In the genomic region with DNA sequence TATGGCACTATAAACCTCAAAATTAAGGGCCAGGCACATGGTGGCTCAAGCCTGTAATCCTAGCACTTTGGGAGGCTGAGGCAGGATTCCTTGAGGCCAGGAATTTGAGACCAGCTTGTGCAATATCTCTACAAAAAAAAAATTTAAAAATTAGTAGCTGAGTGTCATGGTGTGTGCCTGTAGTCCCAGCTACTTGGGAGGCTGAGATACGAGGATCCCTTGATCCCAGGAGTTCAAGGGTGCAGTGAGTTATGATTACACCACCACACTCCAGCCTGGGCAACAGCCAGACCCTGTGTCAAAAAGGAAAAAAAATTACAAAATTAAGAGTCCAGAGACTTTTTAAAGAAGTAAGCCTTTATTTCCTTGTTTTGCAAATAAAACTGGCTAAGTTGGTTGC, we compare ENCODE assay signal across 11 cellular contexts. TPM values are rescaled to one million over a fixed set of nuclear protein-coding genes. Genes with fewer than 3 reads are reported as not detected.
DNase-seq lines count a peak whose midpoint lies in the region; ATAC-seq, FAIRE-seq and TF ChIP-seq lines count a peak whose summit lies in the region.
"Had no signal": no experiment of that assay in that cellular context is flagged by ENCODE, and none has a peak within 500 bp of the region (broad histone marks: within the 10 kb centered on the region; RNA-seq: fewer than 3 reads in every experiment).

No MANE protein-coding gene starts in this region.

- no peak overlapping the region for H3K56ac ChIP-seq in mesendoderm (ENCODE audit: low read length)

- no peak overlapping the region for H2BK15ac ChIP-seq in mesendoderm (replicated peaks; ENCODE audit: low read depth)

- H3K4me1 ChIP-seq in OCI-LY1 (ENCODE audit: insufficient read depth, low read length, severe bottlenecking) (peaks cover 74% of the 10 kb centered on the region), GM12878 (ENCODE audit: control insufficient read depth, insufficient read depth, low read length) (peaks cover 31% of the 10 kb centered on the region), mesendoderm (ENCODE audit: control insufficient read depth, low read depth, low read length) (peaks cover 2% of the 10 kb centered on the region)

- peak overlapping the region; percentile 71 for H3K4me3 ChIP-seq in OCI-LY1 (ENCODE audit: low read depth, low read length, poor library complexity, severe bottlenecking)
- peak overlapping the region; percentile 1; the same call in 1 of the 2 replicates for H3K4me3 ChIP-seq in GM12878
- H3K4me3 ChIP-seq in mesendoderm (ENCODE audit: low read length), result no peak overlapping the region

- H2BK5ac ChIP-seq in mesendoderm (ENCODE audit: low read length), result no peak overlapping the region

- peaks cover 20% of the 10 kb centered on the region for H3F3A ChIP-seq in OCI-LY1 (ENCODE audit: insufficient read depth, low read length)

- H4K20me1 ChIP-seq in OCI-LY1 (ENCODE audit: insufficient read depth, low read length) (no peaks in the 10 kb centered on the region), GM12878 (ENCODE audit: control insufficient read depth, insufficient read depth) (peaks cover 9% of the 10 kb centered on the region; the same call in 1 of the 2 replicates)

- H3K9me3 Mint-ChIP-seq in activated T-cell treated with anti-CD3 and anti-CD28 coated beads, Interleukin-2, amount 50 U/mL, for 24 hours, result no peaks in the 10 kb centered on the region
- no peaks in the 10 kb centered on the region for H3K9me3 Mint-ChIP-seq in stimulated activated effector memory CD8-positive, alpha-beta T cell treated with anti-CD3 and anti-CD28 coated beads, Interleukin-12 subunit alpha, Interleukin-12 subunit beta, amount 100 ng/mL, for 72 hours
- H3K9me3 Mint-ChIP-seq: T-cell had no signal

- H3K18ac ChIP-seq in mesendoderm (ENCODE audit: low read length), result no peak overlapping the region

- peaks cover 85% of the 10 kb centered on the region for H3K36me3 Mint-ChIP-seq in activated T-cell treated with anti-CD3 and anti-CD28 coated beads, Interleukin-2, amount 50 U/mL, for 24 hours (ENCODE audit: low read depth)
- peaks cover 89% of the 10 kb centered on the region for H3K36me3 Mint-ChIP-seq in stimulated activated effector memory CD8-positive, alpha-beta T cell treated with anti-CD3 and anti-CD28 coated beads, Interleukin-12 subunit alpha, Interleukin-12 subunit beta, amount 100 ng/mL, for 72 hours

- no peak overlapping the region for H3K4ac ChIP-seq in mesendoderm (ENCODE audit: low read depth, low read length)

- peak; percentile 52; the same call in 1 of the 2 replicates for TF ChIP-seq POLR2A in GM12878 (IDR thresholded peaks at IDR 0.05; ENCODE audit: low read depth, low read length)

- peaks cover 48% of the 10 kb centered on the region for H3K79me2 ChIP-seq in OCI-LY1 (ENCODE audit: insufficient read depth, low read length)
- H3K79me2 ChIP-seq in GM12878 (ENCODE audit: control insufficient read depth, insufficient read depth, low read length), result peaks cover 85% of the 10 kb centered on the region
- peaks cover 54% of the 10 kb centered on the region for H3K79me2 ChIP-seq in mesendoderm (ENCODE audit: control insufficient read depth, insufficient read depth, low read length)

- no peak overlapping the region for H3K23ac ChIP-seq in mesendoderm (ENCODE audit: low read length)

- in situ Hi-C loops in GM12878 (cut with MboI), result no loop called here

- SMC1A ChIA-PET in GM12878 (lab: Charles Lee; ENCODE audit: uncharacterized antibody, unreplicated experiment), result interaction anchor here (0.6 to 2.2 kb wide), 5 partner anchors 29 to 79 kb away, joined by 3 to 8 read pairs (median 4); partner anchors contain the start of gene RAB35

- RAD21 ChIA-PET in GM12878 (lab: Charles Lee; ENCODE audit: unreplicated experiment), result interaction anchor here (0.7 to 1.5 kb wide), 4 partner anchors 21 to 32 kb away, joined by 3 to 6 read pairs (median 4); no protein-coding TSS in a partner anchor

- no TSS peak for BruUV-seq in GM12878 (replicated peaks; lab: Mats Ljungman, UMichigan)

- H3K9ac ChIP-seq in OCI-LY1 (ENCODE audit: low read length) (no peak overlapping the region), GM12878 (ENCODE audit: control insufficient read depth, insufficient read depth, low read length) (no peak overlapping the region), mesendoderm (ENCODE audit: low read length) (no peak overlapping the region)

- no peaks in the 10 kb centered on the region for H3K9me2 ChIP-seq in OCI-LY1 (ENCODE audit: low read depth, low read length)

- FAIRE-seq in GM12878 (lab: Jason Lieb, UNC), result no peak

- H2AFZ ChIP-seq in OCI-LY1 (ENCODE audit: low read length) (no peak overlapping the region), GM12878 (ENCODE audit: control insufficient read depth, low read depth, low read length) (no peak overlapping the region)

- H3K4me2 ChIP-seq in OCI-LY1 (ENCODE audit: low read length) (peak overlapping the region; percentile 84; the same call in 1 of the 2 replicates), GM12878 (ENCODE audit: control insufficient read depth, insufficient read depth) (peak overlapping the region; percentile 62; the same call in 1 of the 2 replicates), mesendoderm (ENCODE audit: low read length) (no peak overlapping the region)

- H2AK5ac ChIP-seq in mesendoderm (ENCODE audit: low read length), result no peak overlapping the region

- peaks cover 60% of the 10 kb centered on the region for H3K36me3 ChIP-seq in OCI-LY1 (ENCODE audit: insufficient read depth, low read length)
- peaks cover 10 to 24% of the 10 kb centered on the region in 2 experiments for H3K36me3 ChIP-seq in GM12878 (ENCODE audit: control insufficient read depth in 2 of 2, insufficient read depth in 2 of 2, low read length in 1 of 2)
- H3K36me3 ChIP-seq in mesendoderm (ENCODE audit: control insufficient read depth, insufficient read depth, low read length), result peaks cover 17% of the 10 kb centered on the region

- H4K5ac ChIP-seq in mesendoderm (ENCODE audit: low read length), result no peak overlapping the region

- H3K79me1 ChIP-seq in mesendoderm (ENCODE audit: low read length), result peaks cover 5% of the 10 kb centered on the region

- CTCF ChIA-PET in GM12878 (lab: Yijun Ruan, JAX), result interaction anchor here (1.1 to 2.1 kb wide), 4 partner anchors 32 to 242 kb away, joined by 3 to 6 read pairs (median 4); no protein-coding TSS in a partner anchor

- H3K27me3 ChIP-seq in OCI-LY1 (ENCODE audit: insufficient read depth, low read length) (no peaks in the 10 kb centered on the region), GM12878 (replicated peaks in 1 of 2; ENCODE audit: control insufficient read depth in 2 of 2, insufficient read depth in 2 of 2, low read length in 1 of 2) (no peaks in the 10 kb centered on the region), mesendoderm (ENCODE audit: insufficient read depth, low read length, poor library complexity) (no peaks in the 10 kb centered on the region)

- H4K8ac ChIP-seq in mesendoderm (ENCODE audit: low read depth, low read length), result no peak overlapping the region

- H3K27ac ChIP-seq in OCI-LY1 (ENCODE audit: low read depth, low read length, poor library complexity, severe bottlenecking) (peak overlapping the region; percentile 86), GM12878 (ENCODE audit: control insufficient read depth, insufficient read depth) (no peak overlapping the region), mesendoderm (ENCODE audit: low read depth, low read length) (no peak overlapping the region)

- POLR2A ChIA-PET in GM12878 (lab: Charles Lee), result interaction anchor here (0.5 to 3.1 kb wide), 4 partner anchors 63 to 486 kb away, joined by 3 to 8 read pairs (median 5); partner anchors contain the start of gene RAB35

- TF ChIP-seq CTCF in OCI-LY1 (IDR thresholded peaks at IDR 0.05; ENCODE audit: low read length), result no peak
- no peak for TF ChIP-seq CTCF in GM12878 (IDR thresholded peaks at IDR 0.05 in 2 of 3, conservative IDR thresholded peaks at IDR 0.05 in 1 of 3; ENCODE audit: control insufficient read depth in 2 of 3, extremely low read depth in 1 of 3, insufficient read depth in 1 of 3, low read depth in 3 of 3, low read length in 3 of 3)

- ATAC-seq in GM12878, result no peak
- no peak for ATAC-seq in stimulated activated effector memory CD8-positive, alpha-beta T cell treated with anti-CD3 and anti-CD28 coated beads, Interleukin-12 subunit alpha, Interleukin-12 subunit beta, amount 100 ng/mL, for 72 hours
- no peak for ATAC-seq in activated CD4-positive, CD25-positive, alpha-beta regulatory T cell treated with anti-CD3 and anti-CD28 coated beads, Interleukin-2, amount 50 U/mL, for 24 hours
- ATAC-seq: T-cell had no signal

- no peaks in the 10 kb centered on the region for H3K27me3 Mint-ChIP-seq in activated T-cell treated with anti-CD3 and anti-CD28 coated beads, Interleukin-2, amount 50 U/mL, for 24 hours
- H3K27me3 Mint-ChIP-seq: T-cell had no signal

- intact Hi-C loops in GM12878 (cut with micrococcal nuclease; ENCODE audit: unreplicated experiment), result loop anchor here (10.0 kb wide), 1 partner anchor 212 kb away; the partner anchor contains the start of gene BICDL1

- H2BK120ac ChIP-seq in mesendoderm (ENCODE audit: low read depth, low read length), result no peak overlapping the region

- peak overlapping the region; percentile 98 for H3K4me3 Mint-ChIP-seq in activated T-cell treated with anti-CD3 and anti-CD28 coated beads, Interleukin-2, amount 50 U/mL, for 24 hours
- H3K4me3 Mint-ChIP-seq in stimulated activated effector memory CD8-positive, alpha-beta T cell treated with anti-CD3 and anti-CD28 coated beads, Interleukin-12 subunit alpha, Interleukin-12 subunit beta, amount 100 ng/mL, for 72 hours, result peak overlapping the region; percentile 92

- WGBS in GM12878 (ENCODE audit: insufficient coverage, insufficient replicate concordance, low lambda C conversion rate, missing lambda C conversion rate), result 100% methylated on average over 1 of the region's 1 CpG
- no CpG with 5 or more reads among the region's 1 CpG for WGBS in mesendoderm (ENCODE audit: extremely low coverage, insufficient coverage, low lambda C conversion rate)

- H3K9me3 ChIP-seq in OCI-LY1 (ENCODE audit: low read length) (no peaks in the 10 kb centered on the region), GM12878 (replicated peaks; ENCODE audit: control insufficient read depth, insufficient read depth, low read length) (no peaks in the 10 kb centered on the region)

- peaks cover 60% of the 10 kb centered on the region for H3K4me1 Mint-ChIP-seq in activated T-cell treated with anti-CD3 and anti-CD28 coated beads, Interleukin-2, amount 50 U/mL, for 24 hours (ENCODE audit: low read depth)
- H3K4me1 Mint-ChIP-seq in stimulated activated effector memory CD8-positive, alpha-beta T cell treated with anti-CD3 and anti-CD28 coated beads, Interleukin-12 subunit alpha, Interleukin-12 subunit beta, amount 100 ng/mL, for 72 hours, result peaks cover 64% of the 10 kb centered on the region

- no peak for TF ChIP-seq RAD21 in GM12878 (IDR thresholded peaks at IDR 0.05; ENCODE audit: insufficient read depth, low read depth, low read length)

- DNase-seq in activated T-cell treated with anti-CD3 and anti-CD28 coated beads, Interleukin-2, amount 50 U/mL, for 24 hours, result no peak
- DNase-seq in activated T-cell treated with anti-CD3 and anti-CD28 coated beads, Interleukin-2, amount 50 U/mL, for 1 hour, result no peak
- DNase-seq in GM12878 (ENCODE audit: low read depth, low spot score), result no peak
- DNase-seq in stimulated activated effector memory CD8-positive, alpha-beta T cell treated with anti-CD3 and anti-CD28 coated beads, Interleukin-12 subunit alpha, Interleukin-12 subunit beta, amount 100 ng/mL, for 72 hours (ENCODE audit: low spot score in 2 of 2), result no peak
- DNase-seq in NK-92 (lab: John Stamatoyannopoulos, UW; ENCODE audit: unreplicated experiment), result no peak
- DNase-seq in mesendoderm, result no peak
- DNase-seq: caudate nucleus, NCI-H526 treated with DMSO at 0.1 percent for 48 hours, T-cell had no signal

- TF ChIP-seq EP300 in GM12878 (IDR thresholded peaks at IDR 0.05; ENCODE audit: borderline replicate concordance in 1 of 2, control insufficient read depth in 1 of 2, low read depth in 2 of 2, low read length in 2 of 2), result no peak

- peak overlapping the region; percentile 99 for H3K27ac Mint-ChIP-seq in activated T-cell treated with anti-CD3 and anti-CD28 coated beads, Interleukin-2, amount 50 U/mL, for 24 hours
- H3K27ac Mint-ChIP-seq in stimulated activated effector memory CD8-positive, alpha-beta T cell treated with anti-CD3 and anti-CD28 coated beads, Interleukin-12 subunit alpha, Interleukin-12 subunit beta, amount 100 ng/mL, for 72 hours, result peak overlapping the region; percentile 100

RNA-seq across cellular contexts. Expression of gene GCN1, which starts 1.8 kb away (rescaled TPM):
- total RNA-seq in GM12878 (2013; cell fraction: nucleolus; rRNA removed), result 380 and 510 TPM in 2 replicates
- total RNA-seq in GM12878 (2014; rRNA removed) (89.6 and 90.7 TPM in 2 replicates), GM12878 (2014; rRNA removed; fragmentation: Illumina TruSeq; extraction: Trizol) (41.6 and 43.8 TPM in 2 replicates), GM12878 (2021) (137 and 150 TPM in 2 replicates)
- 53.5 TPM for polyA plus RNA-seq in GM12878 (2011; ENCODE audit: low read depth)
- polyA plus RNA-seq in GM12878 (2011; rRNA removed) (22.8 and 39.8 TPM in 2 replicates), GM12878 (2014; fragmentation: Illumina TruSeq; extraction: Trizol) (40.8 and 54.4 TPM in 2 replicates), GM12878 (2014; fragmentation: Nextera tagmentation; extraction: Ambion mirVana) (10 to 100 TPM; 10.8 to 12.1 TPM), GM12878 (2014; rRNA removed) (95.3 and 102 TPM in 2 replicates), GM12878 (2016; fragmentation: Nextera tagmentation; extraction: Ambion mirVana) (10 to 100 TPM; 62.2 to 65.1 TPM)
- 40.6 and 52.3 TPM in 2 replicates for polyA plus RNA-seq in GM12878 (2011; cell fraction: cytosol; rRNA removed)
- 433 and 567 TPM in 2 replicates for polyA plus RNA-seq in GM12878 (2011; cell fraction: nucleus; rRNA removed)
- polyA plus RNA-seq in GM12878 (2012), result 49.9 and 56.2 TPM in 2 replicates
- polyA minus RNA-seq in GM12878 (2011; rRNA and poly(A)+ RNA removed), result 131 and 147 TPM in 2 replicates
- 50.5 and 61.8 TPM in 2 replicates for polyA minus RNA-seq in GM12878 (2011; cell fraction: cytosol; rRNA and poly(A)+ RNA removed)
- polyA minus RNA-seq in GM12878 (2011; cell fraction: nucleus; rRNA and poly(A)+ RNA removed), result 129 and 222 TPM in 2 replicates
- polyA plus RNA-seq in mesendoderm (2013, experiment 1 of 2), result 33.6 TPM
- 32.3 TPM for polyA plus RNA-seq in mesendoderm (2013, experiment 2 of 2)

RNA-seq across cellular contexts. Expression of gene RPLP0, which starts 4.5 kb away (rescaled TPM):
- 746 and 806 TPM in 2 replicates for total RNA-seq in GM12878 (2013; cell fraction: nucleolus; rRNA removed)
- 6,095 and 6,267 TPM in 2 replicates for total RNA-seq in GM12878 (2014; rRNA removed)
- 4,804 and 4,972 TPM in 2 replicates for total RNA-seq in GM12878 (2014; rRNA removed; fragmentation: Illumina TruSeq; extraction: Trizol)
- total RNA-seq in GM12878 (2021), result 4,342 and 4,473 TPM in 2 replicates
- 10,931 TPM for polyA plus RNA-seq in GM12878 (2011; ENCODE audit: low read depth)
- 4,342 and 6,647 TPM in 2 replicates for polyA plus RNA-seq in GM12878 (2011; rRNA removed)
- polyA plus RNA-seq in GM12878 (2011; cell fraction: cytosol; rRNA removed), result 11,436 and 11,538 TPM in 2 replicates
- polyA plus RNA-seq in GM12878 (2011; cell fraction: nucleus; rRNA removed), result 3,468 and 4,357 TPM in 2 replicates
- 6,488 and 7,133 TPM in 2 replicates for polyA plus RNA-seq in GM12878 (2012)
- polyA plus RNA-seq in GM12878 (2014; fragmentation: Illumina TruSeq; extraction: Trizol), result 4,326 and 6,258 TPM in 2 replicates
- 1,000 to 10,000 TPM; 6,784 to 8,495 TPM for polyA plus RNA-seq in GM12878 (2014; fragmentation: Nextera tagmentation; extraction: Ambion mirVana)
- polyA plus RNA-seq in GM12878 (2014; rRNA removed), result 7,537 and 7,931 TPM in 2 replicates
- polyA plus RNA-seq in GM12878 (2016; fragmentation: Nextera tagmentation; extraction: Ambion mirVana), result 1,000 to 10,000 TPM; 2,171 to 2,235 TPM
- polyA minus RNA-seq in GM12878 (2011; rRNA and poly(A)+ RNA removed), result 5,528 and 7,467 TPM in 2 replicates
- 1,348 and 1,626 TPM in 2 replicates for polyA minus RNA-seq in GM12878 (2011; cell fraction: cytosol; rRNA and poly(A)+ RNA removed)
- 556 and 712 TPM in 2 replicates for polyA minus RNA-seq in GM12878 (2011; cell fraction: nucleus; rRNA and poly(A)+ RNA removed)
- 3,852 TPM for polyA plus RNA-seq in mesendoderm (2013, experiment 1 of 2)
- polyA plus RNA-seq in mesendoderm (2013, experiment 2 of 2), result 3,764 TPM
